ENCODE assay signal across 1 cellular context in the genomic region with DNA sequence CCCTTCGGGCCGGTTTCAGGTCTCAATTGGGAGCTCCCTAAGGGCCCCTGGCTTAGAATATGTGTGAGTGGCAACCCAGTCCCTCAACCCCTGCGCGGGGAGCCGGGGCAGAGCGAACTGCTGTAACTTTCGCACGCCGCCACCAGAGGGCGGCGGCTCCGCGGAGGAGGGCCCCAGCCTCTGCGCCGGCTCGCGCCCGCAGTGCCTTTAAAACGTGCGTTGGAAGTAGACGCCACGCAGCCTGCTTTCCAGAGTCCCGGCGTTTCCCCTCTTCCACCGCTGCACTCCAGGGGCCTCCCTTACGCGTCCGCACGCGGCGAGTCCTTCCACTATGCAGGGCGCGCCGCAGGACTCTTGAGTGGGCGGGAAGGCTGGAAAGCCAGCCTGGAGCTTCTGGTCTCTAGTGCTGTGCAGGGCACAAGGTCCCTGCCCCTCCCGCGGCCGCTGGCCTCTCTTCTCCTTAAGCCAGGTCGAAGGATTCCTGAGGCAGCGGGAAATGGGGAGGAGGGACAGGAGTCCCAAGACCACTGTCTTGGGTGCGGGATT.
TF ChIP-seq lines count a peak whose summit lies in the region.

No MANE protein-coding gene starts in this region.

TF ChIP-seq in K562, 482 proteins besides CTCF, POLR2A, EP300 and RAD21 (continued from another document and continues in another):
- TF ChIP-seq, protein P1, sequence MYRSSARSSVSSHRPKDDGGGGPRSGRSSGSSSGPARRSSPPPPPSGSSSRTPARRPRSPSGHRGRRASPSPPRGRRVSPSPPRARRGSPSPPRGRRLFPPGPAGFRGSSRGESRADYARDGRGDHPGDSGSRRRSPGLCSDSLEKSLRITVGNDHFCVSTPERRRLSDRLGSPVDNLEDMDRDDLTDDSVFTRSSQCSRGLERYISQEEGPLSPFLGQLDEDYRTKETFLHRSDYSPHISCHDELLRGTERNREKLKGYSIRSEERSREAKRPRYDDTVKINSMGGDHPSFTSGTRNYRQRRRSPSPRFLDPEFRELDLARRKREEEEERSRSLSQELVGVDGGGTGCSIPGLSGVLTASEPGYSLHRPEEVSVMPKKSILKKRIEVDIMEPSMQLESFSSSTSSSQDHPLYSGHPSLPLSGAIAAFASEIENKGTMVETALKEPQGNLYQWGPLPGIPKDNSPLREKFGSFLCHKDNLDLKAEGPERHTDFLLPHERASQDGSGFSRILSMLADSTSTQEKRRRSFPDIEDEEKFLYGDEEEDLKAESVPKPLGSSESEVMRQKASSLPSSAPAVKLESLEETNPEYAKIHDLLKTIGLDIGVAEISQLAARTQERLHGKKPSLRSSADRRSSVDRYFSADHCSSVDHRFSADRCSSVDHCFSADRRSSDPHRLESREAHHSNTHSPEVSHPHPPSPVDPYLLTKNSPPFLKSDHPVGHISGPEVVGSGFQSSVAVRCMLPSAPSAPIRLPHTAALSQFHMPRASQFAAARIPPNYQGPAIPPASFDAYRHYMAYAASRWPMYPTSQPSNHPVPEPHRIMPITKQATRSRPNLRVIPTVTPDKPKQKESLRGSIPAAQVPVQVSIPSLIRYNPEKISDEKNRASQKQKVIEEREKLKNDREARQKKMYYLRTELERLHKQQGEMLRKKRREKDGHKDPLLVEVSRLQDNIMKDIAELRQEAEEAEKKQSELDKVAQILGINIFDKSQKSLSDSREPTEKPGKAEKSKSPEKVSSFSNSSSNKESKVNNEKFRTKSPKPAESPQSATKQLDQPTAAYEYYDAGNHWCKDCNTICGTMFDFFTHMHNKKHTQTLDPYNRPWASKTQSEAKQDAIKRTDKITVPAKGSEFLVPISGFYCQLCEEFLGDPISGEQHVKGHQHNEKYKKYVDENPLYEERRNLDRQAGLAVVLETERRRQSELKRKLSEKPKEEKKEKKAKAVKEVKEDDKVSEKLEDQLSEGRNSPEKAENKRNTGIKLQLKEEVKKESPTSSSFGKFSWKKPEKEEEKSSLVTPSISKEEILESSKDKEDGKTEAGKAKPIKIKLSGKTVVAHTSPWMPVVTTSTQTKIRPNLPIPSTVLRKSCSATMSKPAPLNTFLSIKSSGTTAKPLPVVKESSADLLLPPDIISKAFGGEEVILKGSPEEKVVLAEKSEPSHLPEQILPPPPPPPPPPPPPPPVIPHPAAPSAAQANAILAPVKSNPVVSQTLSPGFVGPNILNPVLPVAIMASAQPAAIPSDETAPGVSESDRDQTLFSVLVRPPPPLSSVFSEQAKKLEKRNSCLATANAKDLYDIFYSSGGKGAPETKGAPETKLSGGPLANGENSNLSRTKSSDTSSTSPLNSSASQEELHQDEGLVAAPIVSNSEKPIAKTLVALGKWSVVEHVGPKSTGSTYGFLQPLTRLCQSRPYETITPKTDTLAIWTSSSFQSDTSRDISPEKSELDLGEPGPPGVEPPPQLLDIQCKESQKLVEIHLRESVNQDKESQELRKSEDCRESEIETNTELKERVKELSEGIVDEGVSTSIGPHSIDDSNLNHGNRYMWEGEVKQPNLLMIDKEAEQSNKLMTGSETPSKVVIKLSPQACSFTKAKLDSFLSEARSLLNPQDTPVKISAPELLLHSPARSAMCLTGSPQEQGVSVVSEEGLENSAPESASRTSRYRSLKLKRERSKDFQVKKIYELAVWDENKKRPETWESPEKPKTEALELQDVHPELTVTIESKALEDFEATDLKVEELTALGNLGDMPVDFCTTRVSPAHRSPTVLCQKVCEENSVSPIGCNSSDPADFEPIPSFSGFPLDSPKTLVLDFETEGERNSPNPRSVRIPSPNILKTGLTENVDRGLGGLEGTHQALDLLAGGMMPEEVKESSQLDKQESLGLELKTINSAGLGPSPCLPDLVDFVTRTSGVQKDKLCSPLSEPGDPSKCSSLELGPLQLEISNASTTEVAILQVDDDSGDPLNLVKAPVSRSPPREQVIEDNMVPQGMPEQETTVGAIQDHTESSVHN (IDR thresholded peaks at IDR 0.05; ENCODE audit: borderline replicate concordance in 1 of 2, low read depth in 1 of 2) = no peak
- TF ChIP-seq RBBP5 (IDR thresholded peaks at IDR 0.05; ENCODE audit: borderline replicate concordance, insufficient read depth, low read length, poor library complexity, severe bottlenecking) (no peak), ETV1 (tag; conservative IDR thresholded peaks at IDR 0.05; ENCODE audit: low read depth) (no peak), BCOR (IDR thresholded peaks at IDR 0.05) (peak; percentile 57), XRCC4 (IDR thresholded peaks at IDR 0.05; ENCODE audit: extremely low read depth, insufficient read depth, insufficient read length) (no peak), SMAD4 (CRISPR knock-in tag; conservative IDR thresholded peaks at IDR 0.05) (peak; percentile 82), ZFP30 (CRISPR knock-in tag; IDR thresholded peaks at IDR 0.05; ENCODE audit: borderline replicate concordance) (no peak), POLR2AphosphoS2 (IDR thresholded peaks at IDR 0.05; ENCODE audit: low read length) (no peak), CBX8 (IDR thresholded peaks at IDR 0.05; ENCODE audit: borderline replicate concordance, extremely low read depth, low read depth, low read length, poor library complexity, severe bottlenecking) (no peak), HDGF (IDR thresholded peaks at IDR 0.05) (no peak), GABPB2 (CRISPR knock-in tag; conservative IDR thresholded peaks at IDR 0.05) (no peak), ZNF3 (CRISPR knock-in tag; IDR thresholded peaks at IDR 0.05) (no peak), ZNF780A (CRISPR knock-in tag; IDR thresholded peaks at IDR 0.05) (no peak), ZNF184 (CRISPR knock-in tag; IDR thresholded peaks at IDR 0.05) (no peak), KAT8 (IDR thresholded peaks at IDR 0.05; ENCODE audit: low read depth) (no peak), HCFC1 (IDR thresholded peaks at IDR 0.05; ENCODE audit: low read depth, low read length) (no peak), SNRNP70 (optimal IDR thresholded peaks at IDR 0.05; ENCODE audit: low read depth, low read length) (no peak), CBFA2T2 (conservative IDR thresholded peaks at IDR 0.05) (0 out of 2 replicates have a peak, but pooled peaks have one; percentile 9), NR2C1 (IDR thresholded peaks at IDR 0.05) (no peak), NR2C1 (tag; IDR thresholded peaks at IDR 0.05) (no peak), ZKSCAN1 (IDR thresholded peaks at IDR 0.05; ENCODE audit: low read depth, low read length) (no peak), WHSC1 (IDR thresholded peaks at IDR 0.05; ENCODE audit: low read length) (no peak), ZC3H4 (CRISPR knock-in tag; IDR thresholded peaks at IDR 0.05; ENCODE audit: borderline replicate concordance) (no peak)
- TF ChIP-seq, protein P2, sequence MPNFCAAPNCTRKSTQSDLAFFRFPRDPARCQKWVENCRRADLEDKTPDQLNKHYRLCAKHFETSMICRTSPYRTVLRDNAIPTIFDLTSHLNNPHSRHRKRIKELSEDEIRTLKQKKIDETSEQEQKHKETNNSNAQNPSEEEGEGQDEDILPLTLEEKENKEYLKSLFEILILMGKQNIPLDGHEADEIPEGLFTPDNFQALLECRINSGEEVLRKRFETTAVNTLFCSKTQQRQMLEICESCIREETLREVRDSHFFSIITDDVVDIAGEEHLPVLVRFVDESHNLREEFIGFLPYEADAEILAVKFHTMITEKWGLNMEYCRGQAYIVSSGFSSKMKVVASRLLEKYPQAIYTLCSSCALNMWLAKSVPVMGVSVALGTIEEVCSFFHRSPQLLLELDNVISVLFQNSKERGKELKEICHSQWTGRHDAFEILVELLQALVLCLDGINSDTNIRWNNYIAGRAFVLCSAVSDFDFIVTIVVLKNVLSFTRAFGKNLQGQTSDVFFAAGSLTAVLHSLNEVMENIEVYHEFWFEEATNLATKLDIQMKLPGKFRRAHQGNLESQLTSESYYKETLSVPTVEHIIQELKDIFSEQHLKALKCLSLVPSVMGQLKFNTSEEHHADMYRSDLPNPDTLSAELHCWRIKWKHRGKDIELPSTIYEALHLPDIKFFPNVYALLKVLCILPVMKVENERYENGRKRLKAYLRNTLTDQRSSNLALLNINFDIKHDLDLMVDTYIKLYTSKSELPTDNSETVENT (CRISPR knock-in tag; IDR thresholded peaks at IDR 0.05) = no peak
- TF ChIP-seq, protein P3, sequence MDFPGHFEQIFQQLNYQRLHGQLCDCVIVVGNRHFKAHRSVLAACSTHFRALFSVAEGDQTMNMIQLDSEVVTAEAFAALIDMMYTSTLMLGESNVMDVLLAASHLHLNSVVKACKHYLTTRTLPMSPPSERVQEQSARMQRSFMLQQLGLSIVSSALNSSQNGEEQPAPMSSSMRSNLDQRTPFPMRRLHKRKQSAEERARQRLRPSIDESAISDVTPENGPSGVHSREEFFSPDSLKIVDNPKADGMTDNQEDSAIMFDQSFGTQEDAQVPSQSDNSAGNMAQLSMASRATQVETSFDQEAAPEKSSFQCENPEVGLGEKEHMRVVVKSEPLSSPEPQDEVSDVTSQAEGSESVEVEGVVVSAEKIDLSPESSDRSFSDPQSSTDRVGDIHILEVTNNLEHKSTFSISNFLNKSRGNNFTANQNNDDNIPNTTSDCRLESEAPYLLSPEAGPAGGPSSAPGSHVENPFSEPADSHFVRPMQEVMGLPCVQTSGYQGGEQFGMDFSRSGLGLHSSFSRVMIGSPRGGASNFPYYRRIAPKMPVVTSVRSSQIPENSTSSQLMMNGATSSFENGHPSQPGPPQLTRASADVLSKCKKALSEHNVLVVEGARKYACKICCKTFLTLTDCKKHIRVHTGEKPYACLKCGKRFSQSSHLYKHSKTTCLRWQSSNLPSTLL (IDR thresholded peaks at IDR 0.05) = no peak
- TF ChIP-seq, protein P4, sequence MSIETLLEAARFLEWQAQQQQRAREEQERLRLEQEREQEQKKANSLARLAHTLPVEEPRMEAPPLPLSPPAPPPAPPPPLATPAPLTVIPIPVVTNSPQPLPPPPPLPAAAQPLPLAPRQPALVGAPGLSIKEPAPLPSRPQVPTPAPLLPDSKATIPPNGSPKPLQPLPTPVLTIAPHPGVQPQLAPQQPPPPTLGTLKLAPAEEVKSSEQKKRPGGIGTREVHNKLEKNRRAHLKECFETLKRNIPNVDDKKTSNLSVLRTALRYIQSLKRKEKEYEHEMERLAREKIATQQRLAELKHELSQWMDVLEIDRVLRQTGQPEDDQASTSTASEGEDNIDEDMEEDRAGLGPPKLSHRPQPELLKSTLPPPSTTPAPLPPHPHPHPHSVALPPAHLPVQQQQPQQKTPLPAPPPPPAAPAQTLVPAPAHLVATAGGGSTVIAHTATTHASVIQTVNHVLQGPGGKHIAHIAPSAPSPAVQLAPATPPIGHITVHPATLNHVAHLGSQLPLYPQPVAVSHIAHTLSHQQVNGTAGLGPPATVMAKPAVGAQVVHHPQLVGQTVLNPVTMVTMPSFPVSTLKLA (conservative IDR thresholded peaks at IDR 0.05) = peak; percentile 51 to 81
- TF ChIP-seq, protein P5, sequence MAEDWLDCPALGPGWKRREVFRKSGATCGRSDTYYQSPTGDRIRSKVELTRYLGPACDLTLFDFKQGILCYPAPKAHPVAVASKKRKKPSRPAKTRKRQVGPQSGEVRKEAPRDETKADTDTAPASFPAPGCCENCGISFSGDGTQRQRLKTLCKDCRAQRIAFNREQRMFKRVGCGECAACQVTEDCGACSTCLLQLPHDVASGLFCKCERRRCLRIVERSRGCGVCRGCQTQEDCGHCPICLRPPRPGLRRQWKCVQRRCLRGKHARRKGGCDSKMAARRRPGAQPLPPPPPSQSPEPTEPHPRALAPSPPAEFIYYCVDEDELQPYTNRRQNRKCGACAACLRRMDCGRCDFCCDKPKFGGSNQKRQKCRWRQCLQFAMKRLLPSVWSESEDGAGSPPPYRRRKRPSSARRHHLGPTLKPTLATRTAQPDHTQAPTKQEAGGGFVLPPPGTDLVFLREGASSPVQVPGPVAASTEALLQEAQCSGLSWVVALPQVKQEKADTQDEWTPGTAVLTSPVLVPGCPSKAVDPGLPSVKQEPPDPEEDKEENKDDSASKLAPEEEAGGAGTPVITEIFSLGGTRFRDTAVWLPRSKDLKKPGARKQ (CRISPR knock-in tag; IDR thresholded peaks at IDR 0.05) = no peak
- TF ChIP-seq, protein P6, sequence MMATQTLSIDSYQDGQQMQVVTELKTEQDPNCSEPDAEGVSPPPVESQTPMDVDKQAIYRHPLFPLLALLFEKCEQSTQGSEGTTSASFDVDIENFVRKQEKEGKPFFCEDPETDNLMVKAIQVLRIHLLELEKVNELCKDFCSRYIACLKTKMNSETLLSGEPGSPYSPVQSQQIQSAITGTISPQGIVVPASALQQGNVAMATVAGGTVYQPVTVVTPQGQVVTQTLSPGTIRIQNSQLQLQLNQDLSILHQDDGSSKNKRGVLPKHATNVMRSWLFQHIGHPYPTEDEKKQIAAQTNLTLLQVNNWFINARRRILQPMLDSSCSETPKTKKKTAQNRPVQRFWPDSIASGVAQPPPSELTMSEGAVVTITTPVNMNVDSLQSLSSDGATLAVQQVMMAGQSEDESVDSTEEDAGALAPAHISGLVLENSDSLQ (IDR thresholded peaks at IDR 0.05) = peak; percentile 23; the same call in 1 of the 2 replicates
- TF ChIP-seq, protein P7, sequence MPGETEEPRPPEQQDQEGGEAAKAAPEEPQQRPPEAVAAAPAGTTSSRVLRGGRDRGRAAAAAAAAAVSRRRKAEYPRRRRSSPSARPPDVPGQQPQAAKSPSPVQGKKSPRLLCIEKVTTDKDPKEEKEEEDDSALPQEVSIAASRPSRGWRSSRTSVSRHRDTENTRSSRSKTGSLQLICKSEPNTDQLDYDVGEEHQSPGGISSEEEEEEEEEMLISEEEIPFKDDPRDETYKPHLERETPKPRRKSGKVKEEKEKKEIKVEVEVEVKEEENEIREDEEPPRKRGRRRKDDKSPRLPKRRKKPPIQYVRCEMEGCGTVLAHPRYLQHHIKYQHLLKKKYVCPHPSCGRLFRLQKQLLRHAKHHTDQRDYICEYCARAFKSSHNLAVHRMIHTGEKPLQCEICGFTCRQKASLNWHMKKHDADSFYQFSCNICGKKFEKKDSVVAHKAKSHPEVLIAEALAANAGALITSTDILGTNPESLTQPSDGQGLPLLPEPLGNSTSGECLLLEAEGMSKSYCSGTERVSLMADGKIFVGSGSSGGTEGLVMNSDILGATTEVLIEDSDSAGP (CRISPR knock-in tag; IDR thresholded peaks at IDR 0.05) = 0 out of 2 replicates have a peak, but pooled peaks have one; percentile 50
- TF ChIP-seq, protein P8, sequence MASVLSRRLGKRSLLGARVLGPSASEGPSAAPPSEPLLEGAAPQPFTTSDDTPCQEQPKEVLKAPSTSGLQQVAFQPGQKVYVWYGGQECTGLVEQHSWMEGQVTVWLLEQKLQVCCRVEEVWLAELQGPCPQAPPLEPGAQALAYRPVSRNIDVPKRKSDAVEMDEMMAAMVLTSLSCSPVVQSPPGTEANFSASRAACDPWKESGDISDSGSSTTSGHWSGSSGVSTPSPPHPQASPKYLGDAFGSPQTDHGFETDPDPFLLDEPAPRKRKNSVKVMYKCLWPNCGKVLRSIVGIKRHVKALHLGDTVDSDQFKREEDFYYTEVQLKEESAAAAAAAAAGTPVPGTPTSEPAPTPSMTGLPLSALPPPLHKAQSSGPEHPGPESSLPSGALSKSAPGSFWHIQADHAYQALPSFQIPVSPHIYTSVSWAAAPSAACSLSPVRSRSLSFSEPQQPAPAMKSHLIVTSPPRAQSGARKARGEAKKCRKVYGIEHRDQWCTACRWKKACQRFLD (CRISPR knock-in tag; IDR thresholded peaks at IDR 0.05) = no peak
- TF ChIP-seq, protein P9, sequence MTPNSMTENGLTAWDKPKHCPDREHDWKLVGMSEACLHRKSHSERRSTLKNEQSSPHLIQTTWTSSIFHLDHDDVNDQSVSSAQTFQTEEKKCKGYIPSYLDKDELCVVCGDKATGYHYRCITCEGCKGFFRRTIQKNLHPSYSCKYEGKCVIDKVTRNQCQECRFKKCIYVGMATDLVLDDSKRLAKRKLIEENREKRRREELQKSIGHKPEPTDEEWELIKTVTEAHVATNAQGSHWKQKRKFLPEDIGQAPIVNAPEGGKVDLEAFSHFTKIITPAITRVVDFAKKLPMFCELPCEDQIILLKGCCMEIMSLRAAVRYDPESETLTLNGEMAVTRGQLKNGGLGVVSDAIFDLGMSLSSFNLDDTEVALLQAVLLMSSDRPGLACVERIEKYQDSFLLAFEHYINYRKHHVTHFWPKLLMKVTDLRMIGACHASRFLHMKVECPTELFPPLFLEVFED (CRISPR knock-in tag; conservative IDR thresholded peaks at IDR 0.05) = no peak
